17 cellular contexts compared by ENCODE assay signal in the genomic region with DNA sequence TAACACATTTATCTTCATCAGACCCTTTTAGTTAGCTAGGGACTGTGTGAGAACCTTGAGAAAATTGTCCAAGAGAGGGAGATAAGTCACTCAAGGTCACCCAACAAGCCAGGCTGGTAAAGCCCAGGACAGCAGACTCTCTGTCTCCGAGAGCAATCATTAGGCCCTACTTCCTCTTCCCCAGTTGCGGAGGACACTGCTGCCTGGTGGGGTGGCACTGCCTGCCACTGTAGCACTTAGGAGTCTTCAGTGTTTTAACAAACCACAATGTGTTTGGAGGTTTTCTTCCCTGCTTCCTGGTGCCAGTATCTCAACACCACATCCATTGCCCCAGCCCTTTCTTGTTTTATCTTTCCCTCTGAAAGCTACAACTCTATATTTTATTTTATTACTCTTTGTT.
DNase-seq lines count a peak whose midpoint lies in the region; ATAC-seq, FAIRE-seq and TF ChIP-seq lines count a peak whose summit lies in the region.
"Had no signal": no experiment of that assay in that cellular context is flagged by ENCODE, and none has a peak within 500 bp of the region (broad histone marks: within the 10 kb centered on the region; RNA-seq: fewer than 3 reads in every experiment).

No MANE protein-coding gene starts in this region.

- no peaks in the 10 kb centered on the region for H3K9me3 ChIP-seq in heart right ventricle
- H3K9me3 ChIP-seq in colonic mucosa: no peaks in the 10 kb centered on the region
- H3K9me3 ChIP-seq: gastrocnemius medialis had no signal

- TF ChIP-seq CTCF in heart right ventricle (IDR thresholded peaks at IDR 0.05): peak in 1 of 9 donors; percentile 11
- TF ChIP-seq CTCF in colonic mucosa (IDR thresholded peaks at IDR 0.05): no peak

- WGBS in heart right ventricle, 2 donors: 54 to 69% methylated on average over 2 of the region's 2 CpGs

- H3K36me3 ChIP-seq in heart right ventricle (peaks cover 0 to 16% (median 0%) of the 10 kb centered on the region in 9 donors), colonic mucosa (no peaks in the 10 kb centered on the region)
- H3K36me3 ChIP-seq: gastrocnemius medialis had no signal

- no peak overlapping the region for H3K4me3 ChIP-seq in heart right ventricle
- H3K4me3 ChIP-seq in colonic mucosa: no peak overlapping the region
- H3K4me3 ChIP-seq: gastrocnemius medialis had no signal

- H3K27ac ChIP-seq in heart right ventricle (peak overlapping the region in 6 of 10 donors; percentile 6 to 76 (median 62)), colonic mucosa (no peak overlapping the region)
- H3K27ac ChIP-seq: gastrocnemius medialis had no signal

- H3K27me3 ChIP-seq in heart right ventricle: no peaks in the 10 kb centered on the region
- no peaks in the 10 kb centered on the region for H3K27me3 ChIP-seq in colonic mucosa
- H3K27me3 ChIP-seq: gastrocnemius medialis had no signal

- ATAC-seq in GM21360 (IDR thresholded peaks at IDR 0.05; ENCODE audit: unreplicated experiment) (peak; percentile 43), heart right ventricle (peak in 5 of 8 donors; percentile 37 to 51 (median 43)), HG03280 (IDR thresholded peaks at IDR 0.05; ENCODE audit: unreplicated experiment) (no peak), HG03025 (IDR thresholded peaks at IDR 0.05; ENCODE audit: low FRiP score, unreplicated experiment) (no peak)
- ATAC-seq: PC-3 had no signal

- intact Hi-C loops in heart right ventricle (cut with DNase I) (loop anchor here in 1 of 10 donors (10.0 kb wide), 1 partner anchor 147 kb away; a partner anchor contains a TSS), colonic mucosa (cut with DNase I) (no loop called here)

- FAIRE-seq in frontal cortex (lab: Jason Lieb, UNC): no peak
- FAIRE-seq: GM19239, keratinocyte had no signal

- DNase-seq in Ammon's horn (ENCODE audit: low spot score): peak; percentile 35
- DNase-seq in NCI-H69 (lab: John Stamatoyannopoulos, UW): peak; percentile 71
- DNase-seq in heart right ventricle: no peak
- DNase-seq in frontal cortex (ENCODE audit: low spot score in 2 of 2): no peak
- DNase-seq in colonic mucosa: no peak
- DNase-seq: activated CD4-positive, alpha-beta T cell treated with anti-CD3 and anti-CD28 coated beads, Interleukin-2, amount 50 U/mL, for 48 hours; activated effector memory CD4-positive, alpha-beta T cell treated with Interleukin-2 at 50 U/mL for 16 hours; effector CD8-positive, alpha-beta T cell; gastrocnemius medialis; H9; NCI-H187 treated with DMSO at 0.1 percent for 48 hours; PC-3 had no signal

- H3K9ac ChIP-seq in colonic mucosa (ENCODE audit: low read depth in 2 of 2, low read length in 2 of 2): no peak overlapping the region

- H3K4me1 ChIP-seq in heart right ventricle (peaks cover 15 to 66% (median 37%) of the 10 kb centered on the region in 9 donors), colonic mucosa (no peaks in the 10 kb centered on the region)

Comparison
In these comparisons a context has a peak if more than half of its experiments do, and no peak if none do; other contexts are left out.
1. DNase-seq: peak in Ammon's horn (single experiment) and NCI-H69 (single experiment); none in heart right ventricle (0 of 2), frontal cortex (0 of 2) and colonic mucosa (single experiment).
2. ATAC-seq: peak in GM21360 (single experiment) and heart right ventricle (5 of 8); none in HG03280 (single experiment) and HG03025 (single experiment).